In genomic region chr13:75610466-75610865, GRCh38 we compare ENCODE assay signal across 15 cellular contexts. TPM values are rescaled to one million over a fixed set of nuclear protein-coding genes. Genes with fewer than 3 reads are reported as not detected.
A peak's percentile ranks its signal among the peaks of the same experiment; 100 is the strongest.
DNase-seq lines count a peak whose midpoint lies in the region; ATAC-seq and TF ChIP-seq lines count a peak whose summit lies in the region.
"Had no signal": no experiment of that assay in that cellular context is flagged by ENCODE, and none has a peak within 500 bp of the region (broad histone marks: within the 10 kb centered on the region; RNA-seq: fewer than 3 reads in every experiment).

No MANE protein-coding gene starts in this region.

- no peak overlapping the region for H3K4me2 ChIP-seq in smooth muscle cell

- H3K4me3 ChIP-seq in LNCaP clone FGC (ENCODE audit: low read depth, low read length) (no peak overlapping the region), epithelial cell of esophagus (ENCODE audit: low read length) (no peak overlapping the region), smooth muscle cell (no peak overlapping the region)
- H3K4me3 ChIP-seq in effector memory CD4-positive, alpha-beta T cell (ENCODE audit: insufficient read depth, low read depth, low read length, poor library complexity, severe bottlenecking): no peak overlapping the region

- no peak overlapping the region for H2AFZ ChIP-seq in smooth muscle cell (ENCODE audit: low read depth)

- H4K20me1 ChIP-seq in smooth muscle cell (ENCODE audit: low read depth): no peaks in the 10 kb centered on the region

- peaks cover 5% of the 10 kb centered on the region for H3K36me3 ChIP-seq in smooth muscle cell (ENCODE audit: low read depth)
- peaks cover 5% of the 10 kb centered on the region for H3K36me3 ChIP-seq in effector memory CD4-positive, alpha-beta T cell (ENCODE audit: control insufficient read depth, insufficient read depth, low read length)

- H3K9ac ChIP-seq in smooth muscle cell (ENCODE audit: low read depth): no peak overlapping the region

- peak; percentile 51 for DNase-seq in LNCaP clone FGC (ENCODE audit: low read depth)
- peak; percentile 45 for DNase-seq in epithelial cell of esophagus (ENCODE audit: low read depth)
- DNase-seq in smooth muscle cell (lab: John Stamatoyannopoulos, UW; ENCODE audit: unreplicated experiment): no peak
- DNase-seq in NCI-H526 (lab: John Stamatoyannopoulos, UW): no peak
- DNase-seq in effector memory CD4-positive, alpha-beta T cell: no peak
- DNase-seq: BE2C; CD4-positive, alpha-beta memory T cell; DND-41; GDM1; HCEC 1CT; HFFc6 had no signal

- no peaks in the 10 kb centered on the region for H3K79me2 ChIP-seq in smooth muscle cell (ENCODE audit: low read depth)

- H3K27me3 ChIP-seq in smooth muscle cell (ENCODE audit: low read depth): no peaks in the 10 kb centered on the region
- H3K27me3 ChIP-seq in effector memory CD4-positive, alpha-beta T cell (replicated peaks; ENCODE audit: control insufficient read depth, insufficient read depth, low read length, poor library complexity, severe bottlenecking): no peaks in the 10 kb centered on the region
- H3K27me3 ChIP-seq: BE2C had no signal

- no peaks in the 10 kb centered on the region for H3K9me3 ChIP-seq in smooth muscle cell (replicated peaks; ENCODE audit: low read depth)
- no peaks in the 10 kb centered on the region for H3K9me3 ChIP-seq in effector memory CD4-positive, alpha-beta T cell (ENCODE audit: control insufficient read depth, low read length)
- H3K9me3 ChIP-seq: BE2C had no signal

- H3F3A ChIP-seq in smooth muscle cell (ENCODE audit: low read depth): peaks cover 5% of the 10 kb centered on the region

- TF ChIP-seq CTCF in 22Rv1 (IDR thresholded peaks at IDR 0.05) (no peak), LNCaP clone FGC (IDR thresholded peaks at IDR 0.05; ENCODE audit: control insufficient read depth, extremely low read depth, insufficient read depth) (no peak), epithelial cell of esophagus (IDR thresholded peaks at IDR 0.05; ENCODE audit: insufficient read depth, low read depth, low read length, missing control alignments) (no peak), smooth muscle cell (IDR thresholded peaks at IDR 0.05; ENCODE audit: borderline replicate concordance, insufficient read depth, poor library complexity, severe bottlenecking) (no peak)

- no peak for ATAC-seq in GM18870 (IDR thresholded peaks at IDR 0.05; ENCODE audit: unreplicated experiment)
- ATAC-seq: HepG2 had no signal

- H3K27ac ChIP-seq in 22Rv1: peak overlapping the region; percentile 1; the same call in 1 of the 2 replicates
- H3K27ac ChIP-seq in smooth muscle cell (ENCODE audit: low read depth): peak overlapping the region; percentile 3
- H3K27ac ChIP-seq in effector memory CD4-positive, alpha-beta T cell (ENCODE audit: insufficient read depth, low read length, poor library complexity, severe bottlenecking): no peak overlapping the region
- H3K27ac ChIP-seq: C4-2B had no signal

- no peaks in the 10 kb centered on the region for H3K4me1 ChIP-seq in smooth muscle cell (ENCODE audit: low read depth)
- no peaks in the 10 kb centered on the region for H3K4me1 ChIP-seq in effector memory CD4-positive, alpha-beta T cell (ENCODE audit: control insufficient read depth, insufficient read depth, low read length, poor library complexity, severe bottlenecking)
- H3K4me1 ChIP-seq: BE2C had no signal

RNA-seq across cellular contexts. Expression of gene LMO7, which starts 25.7 kb away (rescaled TPM):
- total RNA-seq in smooth muscle cell: 213 and 253 TPM in 2 replicates
- polyA plus RNA-seq in smooth muscle cell: 152 and 157 TPM in 2 replicates

Comparison
In these comparisons a context has a peak if more than half of its experiments do, and no peak if none do; other contexts are left out.
1. DNase-seq: peak in LNCaP clone FGC (single experiment) and epithelial cell of esophagus (single experiment); none in smooth muscle cell (single experiment), NCI-H526 (0 of 2) and effector memory CD4-positive, alpha-beta T cell (0 of 3).